1 cellular context compared by ENCODE assay signal in genomic region chr2:207801259-207801658, GRCh38.
TF ChIP-seq lines count a peak whose summit lies in the region.

No MANE protein-coding gene starts in this region.

TF ChIP-seq in HepG2, 621 proteins besides CTCF, POLR2A, EP300 and RAD21 (continued from another document and continues in another):
- TF ChIP-seq, protein P1, sequence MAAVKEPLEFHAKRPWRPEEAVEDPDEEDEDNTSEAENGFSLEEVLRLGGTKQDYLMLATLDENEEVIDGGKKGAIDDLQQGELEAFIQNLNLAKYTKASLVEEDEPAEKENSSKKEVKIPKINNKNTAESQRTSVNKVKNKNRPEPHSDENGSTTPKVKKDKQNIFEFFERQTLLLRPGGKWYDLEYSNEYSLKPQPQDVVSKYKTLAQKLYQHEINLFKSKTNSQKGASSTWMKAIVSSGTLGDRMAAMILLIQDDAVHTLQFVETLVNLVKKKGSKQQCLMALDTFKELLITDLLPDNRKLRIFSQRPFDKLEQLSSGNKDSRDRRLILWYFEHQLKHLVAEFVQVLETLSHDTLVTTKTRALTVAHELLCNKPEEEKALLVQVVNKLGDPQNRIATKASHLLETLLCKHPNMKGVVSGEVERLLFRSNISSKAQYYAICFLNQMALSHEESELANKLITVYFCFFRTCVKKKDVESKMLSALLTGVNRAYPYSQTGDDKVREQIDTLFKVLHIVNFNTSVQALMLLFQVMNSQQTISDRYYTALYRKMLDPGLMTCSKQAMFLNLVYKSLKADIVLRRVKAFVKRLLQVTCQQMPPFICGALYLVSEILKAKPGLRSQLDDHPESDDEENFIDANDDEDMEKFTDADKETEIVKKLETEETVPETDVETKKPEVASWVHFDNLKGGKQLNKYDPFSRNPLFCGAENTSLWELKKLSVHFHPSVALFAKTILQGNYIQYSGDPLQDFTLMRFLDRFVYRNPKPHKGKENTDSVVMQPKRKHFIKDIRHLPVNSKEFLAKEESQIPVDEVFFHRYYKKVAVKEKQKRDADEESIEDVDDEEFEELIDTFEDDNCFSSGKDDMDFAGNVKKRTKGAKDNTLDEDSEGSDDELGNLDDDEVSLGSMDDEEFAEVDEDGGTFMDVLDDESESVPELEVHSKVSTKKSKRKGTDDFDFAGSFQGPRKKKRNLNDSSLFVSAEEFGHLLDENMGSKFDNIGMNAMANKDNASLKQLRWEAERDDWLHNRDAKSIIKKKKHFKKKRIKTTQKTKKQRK (IDR thresholded peaks at IDR 0.05; ENCODE audit: low read length): no peak
- TF ChIP-seq HDAC2 (CRISPR knock-in tag; IDR thresholded peaks at IDR 0.05) (peak; percentile 78), ZSCAN25 (CRISPR knock-in tag; IDR thresholded peaks at IDR 0.05) (no peak), ZNF225 (CRISPR knock-in tag; IDR thresholded peaks at IDR 0.05) (no peak), JUN (CRISPR knock-in tag; IDR thresholded peaks at IDR 0.05) (no peak), SP4 (CRISPR knock-in tag; IDR thresholded peaks at IDR 0.05) (no peak), PHF20 (CRISPR knock-in tag; IDR thresholded peaks at IDR 0.05) (no peak), RCOR2 (CRISPR knock-in tag; IDR thresholded peaks at IDR 0.05) (peak; percentile 56; the same call in 1 of the 2 replicates), REL (CRISPR knock-in tag; conservative IDR thresholded peaks at IDR 0.05) (no peak), POGZ (CRISPR knock-in tag; IDR thresholded peaks at IDR 0.05) (peak; percentile 27; the same call in 1 of the 2 replicates), U2AF2 (IDR thresholded peaks at IDR 0.05; ENCODE audit: low read depth, low read length) (no peak), ATF4 (CRISPR knock-in tag; IDR thresholded peaks at IDR 0.05) (peak; percentile 64 to 93; a peak in 3 of 4 replicates), HOXA5 (CRISPR knock-in tag; IDR thresholded peaks at IDR 0.05) (no peak), TEAD3 (CRISPR knock-in tag; optimal IDR thresholded peaks at IDR 0.05; ENCODE audit: borderline replicate concordance) (peak; percentile 55), KDM5B (CRISPR knock-in tag; IDR thresholded peaks at IDR 0.05; ENCODE audit: borderline replicate concordance) (no peak), FOXA1 (IDR thresholded peaks at IDR 0.05) (no peak), FOXA1 (CRISPR knock-in tag; IDR thresholded peaks at IDR 0.05) (peak; percentile 85), ZNF331 (CRISPR knock-in tag; IDR thresholded peaks at IDR 0.05) (0 out of 2 replicates have a peak, but pooled peaks have one; percentile 19), RFX1 (IDR thresholded peaks at IDR 0.05) (no peak), ZNF337 (CRISPR knock-in tag; IDR thresholded peaks at IDR 0.05; ENCODE audit: borderline replicate concordance, low read depth) (no peak), FOXA3 (CRISPR knock-in tag; IDR thresholded peaks at IDR 0.05) (peak; percentile 82), ZNF224 (CRISPR knock-in tag; IDR thresholded peaks at IDR 0.05) (no peak), ZNF652 (CRISPR knock-in tag; IDR thresholded peaks at IDR 0.05; ENCODE audit: borderline replicate concordance, low read depth) (peak; percentile 61; the same call in 1 of the 2 replicates), ZBTB1 (CRISPR knock-in tag; IDR thresholded peaks at IDR 0.05; ENCODE audit: borderline replicate concordance) (no peak), ZSCAN9 (CRISPR knock-in tag; IDR thresholded peaks at IDR 0.05; ENCODE audit: borderline replicate concordance) (peak; percentile 64; the same call in 1 of the 2 replicates), FOXK1 (CRISPR knock-in tag; IDR thresholded peaks at IDR 0.05; ENCODE audit: borderline replicate concordance, low read depth) (0 out of 2 replicates have a peak, but pooled peaks have one; percentile 29), TBX3 (IDR thresholded peaks at IDR 0.05; ENCODE audit: borderline replicate concordance) (peak; percentile 16; the same call in 1 of the 2 replicates), REPIN1 (CRISPR knock-in tag; IDR thresholded peaks at IDR 0.05; ENCODE audit: borderline replicate concordance, low read depth) (no peak), DNMT3B (CRISPR knock-in tag; conservative IDR thresholded peaks at IDR 0.05) (no peak), PPARG (CRISPR knock-in tag; conservative IDR thresholded peaks at IDR 0.05) (peak; percentile 74), TBX2 (CRISPR knock-in tag; IDR thresholded peaks at IDR 0.05; ENCODE audit: borderline replicate concordance) (peak; percentile 80; the same call in 1 of the 2 replicates), MLX (CRISPR knock-in tag; IDR thresholded peaks at IDR 0.05) (no peak), ZNF275 (CRISPR knock-in tag; IDR thresholded peaks at IDR 0.05; ENCODE audit: borderline replicate concordance) (no peak), BCL6 (CRISPR knock-in tag; IDR thresholded peaks at IDR 0.05) (peak; percentile 74), CBX1 (IDR thresholded peaks at IDR 0.05; ENCODE audit: low read depth) (no peak), ZFP1 (CRISPR knock-in tag; IDR thresholded peaks at IDR 0.05) (no peak), ZNF644 (CRISPR knock-in tag; IDR thresholded peaks at IDR 0.05; ENCODE audit: low read depth) (peak; percentile 67), FOXC1 (CRISPR knock-in tag; IDR thresholded peaks at IDR 0.05; ENCODE audit: borderline replicate concordance) (no peak), NFKBIZ (CRISPR knock-in tag; IDR thresholded peaks at IDR 0.05) (peak; percentile 78; the same call in 1 of the 2 replicates), ZNF850 (CRISPR knock-in tag; conservative IDR thresholded peaks at IDR 0.05) (no peak), TCF7L2 (IDR thresholded peaks at IDR 0.05; ENCODE audit: low read depth, low read length) (no peak), ZNF557 (CRISPR knock-in tag; IDR thresholded peaks at IDR 0.05) (no peak), MIER3 (CRISPR knock-in tag; IDR thresholded peaks at IDR 0.05; ENCODE audit: borderline replicate concordance) (0 out of 2 replicates have a peak, but pooled peaks have one; percentile 16), PHF21A (CRISPR knock-in tag; IDR thresholded peaks at IDR 0.05) (0 out of 2 replicates have a peak, but pooled peaks have one; percentile 38), ZNF558 (CRISPR knock-in tag; IDR thresholded peaks at IDR 0.05; ENCODE audit: borderline replicate concordance) (no peak), SATB2 (CRISPR knock-in tag; IDR thresholded peaks at IDR 0.05) (no peak), SMAD3 (CRISPR knock-in tag; IDR thresholded peaks at IDR 0.05) (peak; percentile 56; the same call in 1 of the 2 replicates), NCOR1 (IDR thresholded peaks at IDR 0.05; ENCODE audit: borderline replicate concordance, low read length) (no peak), NPAS2 (CRISPR knock-in tag; IDR thresholded peaks at IDR 0.05; ENCODE audit: borderline replicate concordance) (no peak), ZMYM3 (CRISPR knock-in tag; IDR thresholded peaks at IDR 0.05) (peak; percentile 37; the same call in 1 of the 2 replicates), ZFAT (CRISPR knock-in tag; conservative IDR thresholded peaks at IDR 0.05) (no peak), HNRNPLL (IDR thresholded peaks at IDR 0.05; ENCODE audit: low read depth, low read length, poor library complexity, severe bottlenecking) (no peak), NCOA2 (CRISPR knock-in tag; IDR thresholded peaks at IDR 0.05) (peak; percentile 39; the same call in 1 of the 2 replicates)
- TF ChIP-seq, protein P2, sequence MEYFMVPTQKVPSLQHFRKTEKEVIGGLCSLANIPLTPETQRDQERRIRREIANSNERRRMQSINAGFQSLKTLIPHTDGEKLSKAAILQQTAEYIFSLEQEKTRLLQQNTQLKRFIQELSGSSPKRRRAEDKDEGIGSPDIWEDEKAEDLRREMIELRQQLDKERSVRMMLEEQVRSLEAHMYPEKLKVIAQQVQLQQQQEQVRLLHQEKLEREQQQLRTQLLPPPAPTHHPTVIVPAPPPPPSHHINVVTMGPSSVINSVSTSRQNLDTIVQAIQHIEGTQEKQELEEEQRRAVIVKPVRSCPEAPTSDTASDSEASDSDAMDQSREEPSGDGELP (IDR thresholded peaks at IDR 0.05; ENCODE audit: borderline replicate concordance, low read depth): peak; percentile 74; the same call in 1 of the 2 replicates
- TF ChIP-seq, protein P3, sequence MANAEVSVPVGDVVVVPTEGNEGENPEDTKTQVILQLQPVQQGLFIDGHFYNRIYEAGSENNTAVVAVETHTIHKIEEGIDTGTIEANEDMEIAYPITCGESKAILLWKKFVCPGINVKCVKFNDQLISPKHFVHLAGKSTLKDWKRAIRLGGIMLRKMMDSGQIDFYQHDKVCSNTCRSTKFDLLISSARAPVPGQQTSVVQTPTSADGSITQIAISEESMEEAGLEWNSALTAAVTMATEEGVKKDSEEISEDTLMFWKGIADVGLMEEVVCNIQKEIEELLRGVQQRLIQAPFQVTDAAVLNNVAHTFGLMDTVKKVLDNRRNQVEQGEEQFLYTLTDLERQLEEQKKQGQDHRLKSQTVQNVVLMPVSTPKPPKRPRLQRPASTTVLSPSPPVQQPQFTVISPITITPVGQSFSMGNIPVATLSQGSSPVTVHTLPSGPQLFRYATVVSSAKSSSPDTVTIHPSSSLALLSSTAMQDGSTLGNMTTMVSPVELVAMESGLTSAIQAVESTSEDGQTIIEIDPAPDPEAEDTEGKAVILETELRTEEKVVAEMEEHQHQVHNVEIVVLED (CRISPR knock-in tag; IDR thresholded peaks at IDR 0.05; ENCODE audit: borderline replicate concordance): no peak
- TF ChIP-seq, protein P4, sequence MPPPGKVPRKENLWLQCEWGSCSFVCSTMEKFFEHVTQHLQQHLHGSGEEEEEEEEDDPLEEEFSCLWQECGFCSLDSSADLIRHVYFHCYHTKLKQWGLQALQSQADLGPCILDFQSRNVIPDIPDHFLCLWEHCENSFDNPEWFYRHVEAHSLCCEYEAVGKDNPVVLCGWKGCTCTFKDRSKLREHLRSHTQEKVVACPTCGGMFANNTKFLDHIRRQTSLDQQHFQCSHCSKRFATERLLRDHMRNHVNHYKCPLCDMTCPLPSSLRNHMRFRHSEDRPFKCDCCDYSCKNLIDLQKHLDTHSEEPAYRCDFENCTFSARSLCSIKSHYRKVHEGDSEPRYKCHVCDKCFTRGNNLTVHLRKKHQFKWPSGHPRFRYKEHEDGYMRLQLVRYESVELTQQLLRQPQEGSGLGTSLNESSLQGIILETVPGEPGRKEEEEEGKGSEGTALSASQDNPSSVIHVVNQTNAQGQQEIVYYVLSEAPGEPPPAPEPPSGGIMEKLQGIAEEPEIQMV (CRISPR knock-in tag; IDR thresholded peaks at IDR 0.05; ENCODE audit: low read depth): no peak
- TF ChIP-seq, protein P5, sequence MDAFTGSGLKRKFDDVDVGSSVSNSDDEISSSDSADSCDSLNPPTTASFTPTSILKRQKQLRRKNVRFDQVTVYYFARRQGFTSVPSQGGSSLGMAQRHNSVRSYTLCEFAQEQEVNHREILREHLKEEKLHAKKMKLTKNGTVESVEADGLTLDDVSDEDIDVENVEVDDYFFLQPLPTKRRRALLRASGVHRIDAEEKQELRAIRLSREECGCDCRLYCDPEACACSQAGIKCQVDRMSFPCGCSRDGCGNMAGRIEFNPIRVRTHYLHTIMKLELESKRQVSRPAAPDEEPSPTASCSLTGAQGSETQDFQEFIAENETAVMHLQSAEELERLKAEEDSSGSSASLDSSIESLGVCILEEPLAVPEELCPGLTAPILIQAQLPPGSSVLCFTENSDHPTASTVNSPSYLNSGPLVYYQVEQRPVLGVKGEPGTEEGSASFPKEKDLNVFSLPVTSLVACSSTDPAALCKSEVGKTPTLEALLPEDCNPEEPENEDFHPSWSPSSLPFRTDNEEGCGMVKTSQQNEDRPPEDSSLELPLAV (CRISPR knock-in tag; conservative IDR thresholded peaks at IDR 0.05; ENCODE audit: low read depth): no peak
- TF ChIP-seq, protein P6, sequence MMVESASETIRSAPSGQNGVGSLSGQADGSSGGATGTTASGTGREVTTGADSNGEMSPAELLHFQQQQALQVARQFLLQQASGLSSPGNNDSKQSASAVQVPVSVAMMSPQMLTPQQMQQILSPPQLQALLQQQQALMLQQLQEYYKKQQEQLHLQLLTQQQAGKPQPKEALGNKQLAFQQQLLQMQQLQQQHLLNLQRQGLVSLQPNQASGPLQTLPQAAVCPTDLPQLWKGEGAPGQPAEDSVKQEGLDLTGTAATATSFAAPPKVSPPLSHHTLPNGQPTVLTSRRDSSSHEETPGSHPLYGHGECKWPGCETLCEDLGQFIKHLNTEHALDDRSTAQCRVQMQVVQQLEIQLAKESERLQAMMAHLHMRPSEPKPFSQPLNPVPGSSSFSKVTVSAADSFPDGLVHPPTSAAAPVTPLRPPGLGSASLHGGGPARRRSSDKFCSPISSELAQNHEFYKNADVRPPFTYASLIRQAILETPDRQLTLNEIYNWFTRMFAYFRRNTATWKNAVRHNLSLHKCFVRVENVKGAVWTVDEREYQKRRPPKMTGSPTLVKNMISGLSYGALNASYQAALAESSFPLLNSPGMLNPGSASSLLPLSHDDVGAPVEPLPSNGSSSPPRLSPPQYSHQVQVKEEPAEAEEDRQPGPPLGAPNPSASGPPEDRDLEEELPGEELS (CRISPR knock-in tag; IDR thresholded peaks at IDR 0.05): peak; percentile 72
- TF ChIP-seq, protein P7, sequence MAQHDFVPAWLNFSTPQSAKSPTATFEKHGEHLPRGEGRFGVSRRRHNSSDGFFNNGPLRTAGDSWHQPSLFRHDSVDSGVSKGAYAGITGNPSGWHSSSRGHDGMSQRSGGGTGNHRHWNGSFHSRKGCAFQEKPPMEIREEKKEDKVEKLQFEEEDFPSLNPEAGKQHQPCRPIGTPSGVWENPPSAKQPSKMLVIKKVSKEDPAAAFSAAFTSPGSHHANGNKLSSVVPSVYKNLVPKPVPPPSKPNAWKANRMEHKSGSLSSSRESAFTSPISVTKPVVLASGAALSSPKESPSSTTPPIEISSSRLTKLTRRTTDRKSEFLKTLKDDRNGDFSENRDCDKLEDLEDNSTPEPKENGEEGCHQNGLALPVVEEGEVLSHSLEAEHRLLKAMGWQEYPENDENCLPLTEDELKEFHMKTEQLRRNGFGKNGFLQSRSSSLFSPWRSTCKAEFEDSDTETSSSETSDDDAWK (CRISPR knock-in tag; IDR thresholded peaks at IDR 0.05): no peak
